In genomic region chr10:32197423-32197822, GRCh38 we compare ENCODE assay signal across 18 cellular contexts.
A peak's percentile ranks its signal among the peaks of the same experiment; 100 is the strongest.
DNase-seq lines count a peak whose midpoint lies in the region; ATAC-seq, FAIRE-seq and TF ChIP-seq lines count a peak whose summit lies in the region.
"Had no signal": no experiment of that assay in that cellular context is flagged by ENCODE, and none has a peak within 500 bp of the region (broad histone marks: within the 10 kb centered on the region; RNA-seq: fewer than 3 reads in every experiment).

No MANE protein-coding gene starts in this region.

- DNase-seq in Calu3, result no peak
- DNase-seq in LoVo (ENCODE audit: low spot score), result peak; percentile 67
- peak; percentile 44 for DNase-seq in astrocyte (ENCODE audit: low read depth)
- no peak for DNase-seq in NCI-H82 (lab: John Stamatoyannopoulos, UW)
- no peak for DNase-seq in prostate gland (ENCODE audit: low spot score)
- DNase-seq in medulla oblongata (ENCODE audit: extremely low spot score), result no peak
- DNase-seq: AML-193; CD4-positive, alpha-beta T cell; MM.1S; NCI-H1105 treated with DMSO at 0.1 percent for 48 hours; NCI-H1930; NCI-H526 treated with DMSO at 0.1 percent for 48 hours; NK-92 treated with Interleukin-12 subunit alpha and Interleukin-12 subunit beta, amount 100 ng/mL, for 24 hours had no signal

- H3K4me3 Mint-ChIP-seq in Calu3 (ENCODE audit: low read depth, unreplicated experiment) (peak overlapping the region; percentile 22), astrocyte (ENCODE audit: unreplicated experiment) (no peak overlapping the region)
- H3K4me3 Mint-ChIP-seq: CD4-positive, alpha-beta T cell had no signal

- TF ChIP-seq POLR2A in prostate gland (IDR thresholded peaks at IDR 0.05), result no peak

- H3K4me1 Mint-ChIP-seq in Calu3 (ENCODE audit: low read depth, unreplicated experiment) (peaks cover 35% of the 10 kb centered on the region), astrocyte (ENCODE audit: low read depth, unreplicated experiment) (peaks cover 4% of the 10 kb centered on the region)

- H3K4me1 ChIP-seq in astrocyte (ENCODE audit: insufficient read depth, low read length), result no peaks in the 10 kb centered on the region
- no peaks in the 10 kb centered on the region for H3K4me1 ChIP-seq in mesodermal cell (ENCODE audit: control insufficient read depth, insufficient read depth, low read length, poor library complexity, severe bottlenecking)
- no peaks in the 10 kb centered on the region for H3K4me1 ChIP-seq in prostate gland (replicated peaks)

- intact Hi-C loops in Calu3 (cut with micrococcal nuclease; ENCODE audit: unreplicated experiment) (no loop called here), prostate gland (cut with DNase I) (no loop called here)

- 54 to 67% methylated on average over 4 of the region's 5 CpGs for WGBS in mesodermal cell (ENCODE audit: insufficient coverage in 2 of 2), 2 experiments
- WGBS in prostate gland, result 30% methylated on average over 5 of the region's 5 CpGs

- no peaks in the 10 kb centered on the region for H3K79me2 ChIP-seq in astrocyte (ENCODE audit: insufficient read depth, low read length)

- no peaks in the 10 kb centered on the region for H4K20me1 ChIP-seq in astrocyte (ENCODE audit: insufficient read depth, low read length)

- H3K9me3 Mint-ChIP-seq in Calu3 (ENCODE audit: low read depth, unreplicated experiment) (no peaks in the 10 kb centered on the region), astrocyte (ENCODE audit: unreplicated experiment) (no peaks in the 10 kb centered on the region)
- H3K9me3 Mint-ChIP-seq: CD4-positive, alpha-beta T cell had no signal

- no peak overlapping the region for H3K4me3 ChIP-seq in astrocyte (ENCODE audit: insufficient read depth, low read depth, low read length)
- H3K4me3 ChIP-seq in mesodermal cell (ENCODE audit: extremely low read depth, insufficient read depth, low read length, poor library complexity, severe bottlenecking), result no peak overlapping the region
- H3K4me3 ChIP-seq in prostate gland, result no peak overlapping the region
- H3K4me3 ChIP-seq: PC-9 had no signal

- H3K27me3 Mint-ChIP-seq in Calu3 (ENCODE audit: unreplicated experiment), result no peaks in the 10 kb centered on the region
- no peaks in the 10 kb centered on the region for H3K27me3 Mint-ChIP-seq in astrocyte (ENCODE audit: low read depth, unreplicated experiment)
- H3K27me3 Mint-ChIP-seq: CD4-positive, alpha-beta T cell had no signal

- no peaks in the 10 kb centered on the region for H3K27me3 ChIP-seq in astrocyte (ENCODE audit: insufficient read depth, low read length)
- H3K27me3 ChIP-seq in prostate gland (replicated peaks; ENCODE audit: insufficient read depth), result no peaks in the 10 kb centered on the region

- H3K4me2 ChIP-seq in astrocyte (ENCODE audit: low read length), result no peak overlapping the region
- H3K4me2 ChIP-seq: KMS-11, PC-9 had no signal

- no peak overlapping the region for H3K9ac ChIP-seq in astrocyte (ENCODE audit: low read length)
- H3K9ac ChIP-seq: KMS-11 had no signal

- no peaks in the 10 kb centered on the region for H3K9me3 ChIP-seq in astrocyte (ENCODE audit: insufficient read depth, low read depth, low read length)
- no peaks in the 10 kb centered on the region for H3K9me3 ChIP-seq in mesodermal cell (ENCODE audit: control insufficient read depth, low read length)
- H3K9me3 ChIP-seq in prostate gland, result no peaks in the 10 kb centered on the region

- no peak overlapping the region for H2AFZ ChIP-seq in astrocyte (ENCODE audit: low read depth, low read length)
- H2AFZ ChIP-seq: PC-9 had no signal

- H3K36me3 ChIP-seq in astrocyte (ENCODE audit: insufficient read depth, low read length), result no peaks in the 10 kb centered on the region
- H3K36me3 ChIP-seq in mesodermal cell (ENCODE audit: control insufficient read depth, insufficient read depth, low read length), result no peaks in the 10 kb centered on the region
- no peaks in the 10 kb centered on the region for H3K36me3 ChIP-seq in prostate gland

- ATAC-seq in HG02623 (IDR thresholded peaks at IDR 0.05; ENCODE audit: unreplicated experiment), result no peak

- CTCF ChIA-PET in Calu3 (lab: Charles Lee), result interaction anchor here (0.6 kb wide), 1 partner anchor 25 kb away, joined by 3 read pairs; no protein-coding TSS in a partner anchor

- TF ChIP-seq CTCF in Calu3 (IDR thresholded peaks at IDR 0.05; ENCODE audit: unreplicated experiment) (no peak), astrocyte (IDR thresholded peaks at IDR 0.05; ENCODE audit: insufficient read depth, low read depth, low read length) (no peak), prostate gland (IDR thresholded peaks at IDR 0.05) (no peak)

- H3K27ac ChIP-seq in astrocyte (ENCODE audit: low read depth, low read length), result no peak overlapping the region
- H3K27ac ChIP-seq in mesodermal cell (ENCODE audit: low read depth, low read length, severe bottlenecking), result peak overlapping the region; percentile 68
- no peak overlapping the region for H3K27ac ChIP-seq in prostate gland
- H3K27ac ChIP-seq: KMS-11, PC-9 had no signal

- FAIRE-seq in astrocyte (lab: Jason Lieb, UNC), result no peak
- FAIRE-seq: H1 had no signal

- BruUV-seq in Calu3 (replicated peaks; lab: Mats Ljungman, UMichigan), result no TSS peak

- no peaks in the 10 kb centered on the region for H3K36me3 Mint-ChIP-seq in Calu3 (ENCODE audit: insufficient read depth, unreplicated experiment)
- H3K36me3 Mint-ChIP-seq in astrocyte (ENCODE audit: low read depth, unreplicated experiment), result no peaks in the 10 kb centered on the region

- H3K27ac Mint-ChIP-seq in Calu3 (ENCODE audit: unreplicated experiment) (peak overlapping the region; percentile 40), astrocyte (ENCODE audit: unreplicated experiment) (no peak overlapping the region)
- H3K27ac Mint-ChIP-seq: CD4-positive, alpha-beta T cell had no signal

Comparison
In these comparisons a context has a peak if more than half of its experiments do, and no peak if none do; other contexts are left out.
1. DNase-seq: peak in LoVo (single experiment) and astrocyte (single experiment); none in Calu3 (single experiment), NCI-H82 (single experiment), prostate gland (single experiment) and medulla oblongata (single experiment).